21 cellular contexts compared by ENCODE assay signal in the genomic region with DNA sequence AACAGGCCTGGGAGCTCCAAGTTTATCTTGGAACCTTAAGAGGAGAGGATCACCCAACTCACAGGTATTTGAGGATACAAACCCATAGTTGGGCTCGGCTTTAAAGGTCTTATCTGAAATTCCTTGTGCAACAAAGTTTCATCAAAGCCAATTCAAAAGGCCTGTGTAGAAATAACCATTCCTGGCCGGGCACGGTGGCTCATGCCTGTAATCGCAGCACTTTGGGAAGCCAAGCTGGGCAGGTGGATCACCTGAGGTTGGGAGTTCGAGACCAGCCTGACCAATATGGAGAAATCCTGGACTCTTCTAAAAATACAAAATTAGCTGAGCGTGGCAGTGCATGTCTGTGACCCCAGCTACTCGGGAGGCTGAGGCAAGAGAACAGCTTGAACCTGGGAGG. TPM values are rescaled to one million over a fixed set of nuclear protein-coding genes. Genes with fewer than 3 reads are reported as not detected.
DNase-seq lines count a peak whose midpoint lies in the region; ATAC-seq, FAIRE-seq and TF ChIP-seq lines count a peak whose summit lies in the region.
"Had no signal": no experiment of that assay in that cellular context is flagged by ENCODE, and none has a peak within 500 bp of the region (broad histone marks: within the 10 kb centered on the region; RNA-seq: fewer than 3 reads in every experiment).

No MANE protein-coding gene starts in this region.

- H3K4me1 ChIP-seq in H1 (replicated peaks in 1 of 4; ENCODE audit: control insufficient read depth in 3 of 4, insufficient read depth in 4 of 4, low read length in 3 of 4) = peaks cover 2 to 14% (median 5%) of the 10 kb centered on the region in 4 experiments; a peak in 5 of 7 replicates
- H3K4me1 ChIP-seq in right lobe of liver = peaks cover 0 to 3% (median 0%) of the 10 kb centered on the region in 4 donors
- H3K4me1 ChIP-seq in aorta (ENCODE audit: control insufficient read depth in 1 of 2, insufficient read depth in 2 of 2, low read length in 2 of 2) = no peaks in the 10 kb centered on the region
- H3K4me1 ChIP-seq: Caco-2 had no signal

- peaks cover 3% of the 10 kb centered on the region for H3K79me1 ChIP-seq in H1 (ENCODE audit: low read depth, low read length)

- no peak overlapping the region for H4K8ac ChIP-seq in H1 (ENCODE audit: extremely low read depth, insufficient read depth, low read length)

- no peak overlapping the region for H2BK120ac ChIP-seq in H1 (replicated peaks; ENCODE audit: low read depth, low read length)

- H3K56ac ChIP-seq in H1 (replicated peaks; ENCODE audit: insufficient read length, low read depth, low read length) = no peak overlapping the region

- TF ChIP-seq CTCF in WTC11 (IDR thresholded peaks at IDR 0.05) (no peak), H1 (IDR thresholded peaks at IDR 0.05; ENCODE audit: control extremely low read depth in 1 of 3, insufficient read depth in 1 of 3, low read depth in 1 of 3, low read length in 3 of 3) (no peak), right lobe of liver (IDR thresholded peaks at IDR 0.05) (no peak)

- TF ChIP-seq EP300 in H1 (IDR thresholded peaks at IDR 0.05; ENCODE audit: borderline replicate concordance in 1 of 2, low read depth in 2 of 2, low read length in 2 of 2) = no peak

- no peak overlapping the region for H3K23ac ChIP-seq in H1 (ENCODE audit: insufficient read length)

- peak overlapping the region; percentile 71 for H3K27ac Mint-ChIP-seq in WTC11
- H3K27ac Mint-ChIP-seq: B cell; CD4-positive, CD25-positive, alpha-beta regulatory T cell; CD8-positive, alpha-beta T cell had no signal

- H3K9me3 ChIP-seq in H1 (ENCODE audit: insufficient read depth in 2 of 2, low read depth in 1 of 2, low read length in 1 of 2) (no peaks in the 10 kb centered on the region), right lobe of liver (no peaks in the 10 kb centered on the region), aorta (ENCODE audit: control insufficient read depth, low read length) (no peaks in the 10 kb centered on the region)
- H3K9me3 ChIP-seq: BLaER1, Caco-2 had no signal

- no peak overlapping the region for H2AK5ac ChIP-seq in H1 (ENCODE audit: low read depth, low read length)

- no peak overlapping the region for H2BK15ac ChIP-seq in H1 (ENCODE audit: low read length)

- H3K4me3 ChIP-seq in H1 (ENCODE audit: extremely low read depth in 1 of 4, insufficient read depth in 2 of 4, low read depth in 3 of 4, low read length in 4 of 4) = no peak overlapping the region
- no peak overlapping the region for H3K4me3 ChIP-seq in right lobe of liver
- no peak overlapping the region for H3K4me3 ChIP-seq in aorta (ENCODE audit: low read length in 2 of 2)
- H3K4me3 ChIP-seq: BLaER1 had no signal

- intact Hi-C loops in right lobe of liver (cut with DNase I) = no loop called here
- intact Hi-C loops in aorta (cut with DNase I) = no loop called here
- intact Hi-C loops in Right ventricle myocardium inferior (cut with DNase I) = no loop called here

- peaks cover 66% of the 10 kb centered on the region for H3K4me1 Mint-ChIP-seq in WTC11

- no peak for TF ChIP-seq RAD21 in H1 (IDR thresholded peaks at IDR 0.05 in 1 of 2, conservative IDR thresholded peaks at IDR 0.05 in 1 of 2; ENCODE audit: low read depth in 2 of 2, low read length in 2 of 2)

- H3K27ac ChIP-seq in H1 (ENCODE audit: low read depth, low read length) = no peak overlapping the region
- no peak overlapping the region for H3K27ac ChIP-seq in right lobe of liver
- no peak overlapping the region for H3K27ac ChIP-seq in aorta (ENCODE audit: low read depth in 1 of 2, low read length in 2 of 2)
- H3K27ac ChIP-seq: BLaER1, C4-2B had no signal

- no peak overlapping the region for H3K4me2 ChIP-seq in H1 (ENCODE audit: insufficient read depth in 1 of 2, low read depth in 2 of 2, low read length in 2 of 2)
- H3K4me2 ChIP-seq: BLaER1 had no signal

- peaks cover 3 to 5% of the 10 kb centered on the region in 2 experiments for H4K20me1 ChIP-seq in H1 (replicated peaks in 1 of 2; ENCODE audit: control insufficient read depth in 1 of 2, insufficient read depth in 2 of 2, low read length in 2 of 2)
- H4K20me1 ChIP-seq: BLaER1 had no signal

- no peak overlapping the region for H3K4me3 Mint-ChIP-seq in WTC11
- H3K4me3 Mint-ChIP-seq: B cell; CD4-positive, CD25-positive, alpha-beta regulatory T cell; CD8-positive, alpha-beta T cell had no signal

- 94% methylated on average over 7 of the region's 7 CpGs; no CpG with 5 or more reads in 1 of the 2 experiments for WGBS in H1 (ENCODE audit: extremely low coverage in 1 of 2, insufficient coverage in 1 of 2, insufficient read length in 1 of 2, insufficient replicate concordance in 2 of 2, low coverage in 1 of 2, low lambda C conversion rate in 2 of 2, missing lambda C conversion rate in 1 of 2), 2 experiments
- WGBS in right lobe of liver (ENCODE audit: insufficient coverage, low coverage, low lambda C conversion rate, missing lambda C conversion rate) = 48% methylated on average over 6 of the region's 7 CpGs
- 87% methylated on average over 7 of the region's 7 CpGs for WGBS in aorta, 2 donors

- H2AFZ ChIP-seq in H1 (ENCODE audit: low read length) = no peak overlapping the region

- H3K79me2 ChIP-seq in H1 (ENCODE audit: control insufficient read depth in 1 of 2, insufficient read depth in 2 of 2, low read length in 2 of 2) = peaks cover 5 to 81% of the 10 kb centered on the region in 2 experiments

- peaks cover 9% of the 10 kb centered on the region for H3K9me3 Mint-ChIP-seq in WTC11
- H3K9me3 Mint-ChIP-seq: CD4-positive, CD25-positive, alpha-beta regulatory T cell; CD8-positive, alpha-beta T cell had no signal

- H4K5ac ChIP-seq in H1 (ENCODE audit: insufficient read length, low read depth, low read length) = no peak overlapping the region

- no peak overlapping the region for H3K9ac ChIP-seq in H1 (replicated peaks in 1 of 4; ENCODE audit: extremely low read depth in 1 of 4, low read depth in 3 of 4, low read length in 3 of 4)
- H3K9ac ChIP-seq: BLaER1 had no signal

- FAIRE-seq in H1 (lab: Jason Lieb, UNC) = no peak
- FAIRE-seq: G401.6, GM12892 had no signal

- no peak overlapping the region for H3K14ac ChIP-seq in H1 (ENCODE audit: insufficient read length)

- H3K4ac ChIP-seq in H1 (replicated peaks; ENCODE audit: insufficient read length, low read depth, low read length) = no peak overlapping the region

- H3K27me3 ChIP-seq in H1 (replicated peaks in 1 of 4; ENCODE audit: control insufficient read depth in 3 of 4, extremely low read depth in 1 of 4, insufficient read depth in 3 of 4, low read length in 3 of 4) (no peaks in the 10 kb centered on the region), right lobe of liver (no peaks in the 10 kb centered on the region), aorta (ENCODE audit: control insufficient read depth in 1 of 2, insufficient read depth in 2 of 2, low read length in 1 of 2) (no peaks in the 10 kb centered on the region)
- H3K27me3 ChIP-seq: BLaER1 had no signal

- H3K36me3 Mint-ChIP-seq in WTC11 = peaks cover 55% of the 10 kb centered on the region
- H3K36me3 Mint-ChIP-seq: CD4-positive, CD25-positive, alpha-beta regulatory T cell; CD8-positive, alpha-beta T cell had no signal

- no peak overlapping the region for H4K91ac ChIP-seq in H1 (replicated peaks; ENCODE audit: insufficient read length, low read length)

- POLR2A ChIA-PET in WTC11 (lab: Charles Lee) (interaction anchor here (0.7 to 1.5 kb wide), 3 partner anchors 18 to 256 kb away, joined by 3 to 5 read pairs (median 3); a partner anchor contains a TSS), H1 (lab: Charles Lee; ENCODE audit: partially characterized antibody) (interaction anchor here (0.6 to 26.3 kb wide), 14 partner anchors 13 to 122 kb away, joined by 3 to 490 read pairs (median 4); a partner anchor contains a TSS)

- DNase-seq in WTC11 (ENCODE audit: low spot score) (no peak), H1 (ENCODE audit: low read depth in 1 of 2, low spot score in 2 of 2) (no peak), right lobe of liver (no peak), aorta (peak; percentile 6 to 27), Right ventricle myocardium inferior (ENCODE audit: missing footprints) (no peak), foreskin melanocyte (no peak)
- DNase-seq: Caco-2; CD4-positive, CD25-positive, alpha-beta regulatory T cell; CD8-positive, alpha-beta T cell; DMS153; DND-41; GOT3; H7; HCEC 1CT had no signal

- no peak overlapping the region for H2BK20ac ChIP-seq in H1 (ENCODE audit: low read length)

- H3K36me3 ChIP-seq in H1 (ENCODE audit: control insufficient read depth in 2 of 4, insufficient read depth in 4 of 4, low read length in 3 of 4) = peaks cover 5 to 52% (median 23%) of the 10 kb centered on the region in 4 experiments
- H3K36me3 ChIP-seq in right lobe of liver = no peaks in the 10 kb centered on the region
- no peaks in the 10 kb centered on the region for H3K36me3 ChIP-seq in aorta (ENCODE audit: control insufficient read depth in 1 of 2, insufficient read depth in 2 of 2, low read length in 1 of 2)
- H3K36me3 ChIP-seq: BLaER1 had no signal

- H2BK5ac ChIP-seq in H1 (ENCODE audit: low read depth, low read length) = no peak overlapping the region

- no peak overlapping the region for H3K18ac ChIP-seq in H1 (ENCODE audit: extremely low read depth, low read length)

- CTCF ChIA-PET in WTC11 (lab: Charles Lee) (interaction anchor here (0.8 to 4.1 kb wide), 5 partner anchors 12 to 315 kb away, joined by 3 to 17 read pairs (median 3); no protein-coding TSS in a partner anchor), H1 (lab: Charles Lee; ENCODE audit: partially characterized antibody) (interaction anchor here (0.6 to 12.2 kb wide), 7 partner anchors 10 to 72 kb away, joined by 3 to 138 read pairs (median 4); no protein-coding TSS in a partner anchor)

- H3K27me3 Mint-ChIP-seq in WTC11 (ENCODE audit: low read depth) = no peaks in the 10 kb centered on the region
- H3K27me3 Mint-ChIP-seq: B cell had no signal

- no peak overlapping the region for H2BK12ac ChIP-seq in H1 (ENCODE audit: low read depth, low read length)

- no peaks in the 10 kb centered on the region for H3K23me2 ChIP-seq in H1 (ENCODE audit: low read depth, low read length)

- ATAC-seq in WTC11 (no peak), right lobe of liver (peak in 3 of 4 donors; percentile 25 to 31 (median 28)), aorta (ENCODE audit: low FRiP score) (no peak), HG03432 (IDR thresholded peaks at IDR 0.05; ENCODE audit: unreplicated experiment) (no peak), Right ventricle myocardium inferior (no peak)
- ATAC-seq: CD8-positive, alpha-beta T cell had no signal

- TF ChIP-seq POLR2A in H1 (IDR thresholded peaks at IDR 0.05; ENCODE audit: control extremely low read depth in 1 of 2, low read depth in 2 of 2, low read length in 2 of 2) (peak in 1 of 2 experiments; percentile 60; a peak in 1 of 3 replicates), right lobe of liver (IDR thresholded peaks at IDR 0.05) (no peak)

RNA-seq across cellular contexts. Expression of a gene that starts 28.7 kb away (rescaled TPM):
- 0.09 to 0.14 TPM (median 0.11 TPM) in 3 replicates for total RNA-seq in WTC11 (2021)
- not detected in 2 replicates for total RNA-seq in H1 (2021; fragmentation: NEBNext Ultra II Directional; extraction: Animal tissue kit (Norgen Biotek cat#: 25700))
- not detected in 2 replicates for polyA plus RNA-seq in H1 (2011; rRNA removed)
- not detected for polyA plus RNA-seq in H1 (2011; cell fraction: cytosol; rRNA removed)
- not detected for polyA plus RNA-seq in H1 (2011; cell fraction: nucleus; rRNA removed)
- 4.4 to 8.4 TPM (median 5.1 TPM) in 4 replicates for polyA plus RNA-seq in H1 (2012, experiment 1 of 2)
- polyA plus RNA-seq in H1 (2012, experiment 2 of 2) = 2.9 TPM
- not detected for polyA plus RNA-seq in H1 (2013, experiment 1 of 2)
- polyA plus RNA-seq in H1 (2013, experiment 2 of 2) = not detected
- polyA minus RNA-seq in H1 (2011; rRNA and poly(A)+ RNA removed) = not detected in 2 replicates
- not detected for polyA minus RNA-seq in H1 (2011; cell fraction: cytosol; rRNA and poly(A)+ RNA removed)
- polyA minus RNA-seq in H1 (2011; cell fraction: nucleus; rRNA and poly(A)+ RNA removed) = not detected
- total RNA-seq in right lobe of liver = 1 to 10 TPM in 1 of 6 experiments, under 1 TPM in 5; 0.40 to 1.2 (median 0.66) TPM
- 1 to 10 TPM; 2.6 to 3.1 TPM for total RNA-seq in aorta
- polyA plus RNA-seq in aorta = 1 to 10 TPM in 1 of 2 donors, under 1 TPM in 1; 0.28 to 1.1 TPM
- total RNA-seq in Right ventricle myocardium inferior = 0.73 TPM
- total RNA-seq: A673, Caco-2, H7 had no signal

RNA-seq across cellular contexts. Expression of a gene that starts 38.1 kb away (rescaled TPM):
- 138 to 187 TPM (median 182 TPM) in 3 replicates for total RNA-seq in WTC11 (2021)
- 102 and 106 TPM in 2 replicates for total RNA-seq in H1 (2021; fragmentation: NEBNext Ultra II Directional; extraction: Animal tissue kit (Norgen Biotek cat#: 25700))
- polyA plus RNA-seq in H1 (2011; rRNA removed) = 89.0 and 119 TPM in 2 replicates
- polyA plus RNA-seq in H1 (2011; cell fraction: cytosol; rRNA removed) = 91.7 TPM
- polyA plus RNA-seq in H1 (2011; cell fraction: nucleus; rRNA removed) = 116 TPM
- 90.0 to 121 TPM (median 112 TPM) in 4 replicates for polyA plus RNA-seq in H1 (2012, experiment 1 of 2)
- polyA plus RNA-seq in H1 (2012, experiment 2 of 2) = 101 TPM
- 129 TPM for polyA plus RNA-seq in H1 (2013, experiment 1 of 2)
- polyA plus RNA-seq in H1 (2013, experiment 2 of 2) = 122 TPM
- polyA minus RNA-seq in H1 (2011; rRNA and poly(A)+ RNA removed) = 70.3 and 84.6 TPM in 2 replicates
- polyA minus RNA-seq in H1 (2011; cell fraction: cytosol; rRNA and poly(A)+ RNA removed) = 86.7 TPM
- polyA minus RNA-seq in H1 (2011; cell fraction: nucleus; rRNA and poly(A)+ RNA removed) = 53.3 TPM
- 100 to 1,000 TPM in 5 of 6 experiments, 10 to 100 TPM in 1; 95.2 to 154 (median 128) TPM for total RNA-seq in right lobe of liver
- 1 to 10 TPM; 1.6 to 4.4 TPM for total RNA-seq in aorta
- polyA plus RNA-seq in aorta = 1 to 10 TPM in 1 of 2 donors, under 1 TPM in 1; 0.61 to 6.1 TPM
- 29.2 TPM for total RNA-seq in Right ventricle myocardium inferior

RNA-seq across cellular contexts. Expression of a gene that starts 54.1 kb away (rescaled TPM):
- total RNA-seq in WTC11 (2021) = 2.3 to 2.4 TPM (median 2.3 TPM) in 3 replicates
- total RNA-seq in H1 (2021; fragmentation: NEBNext Ultra II Directional; extraction: Animal tissue kit (Norgen Biotek cat#: 25700)) = 1.6 and 1.8 TPM in 2 replicates
- polyA plus RNA-seq in H1 (2011; rRNA removed) = 1.3 and 1.5 TPM in 2 replicates
- polyA plus RNA-seq in H1 (2011; cell fraction: cytosol; rRNA removed) = 0.76 TPM
- 2.7 TPM for polyA plus RNA-seq in H1 (2011; cell fraction: nucleus; rRNA removed)
- polyA plus RNA-seq in H1 (2012, experiment 1 of 2) = 0.46 to 1.7 TPM (median 0.89 TPM) in 4 replicates
- 0.92 TPM for polyA plus RNA-seq in H1 (2012, experiment 2 of 2)
- 4.0 TPM for polyA plus RNA-seq in H1 (2013, experiment 1 of 2)
- polyA plus RNA-seq in H1 (2013, experiment 2 of 2) = 3.8 TPM
- 2.1 and 3.2 TPM in 2 replicates for polyA minus RNA-seq in H1 (2011; rRNA and poly(A)+ RNA removed)
- polyA minus RNA-seq in H1 (2011; cell fraction: cytosol; rRNA and poly(A)+ RNA removed) = 0.44 TPM
- polyA minus RNA-seq in H1 (2011; cell fraction: nucleus; rRNA and poly(A)+ RNA removed) = 2.6 TPM
- total RNA-seq in right lobe of liver = 1 to 10 TPM in 4 of 6 experiments, under 1 TPM in 2; 0.60 to 3.3 (median 1.4) TPM
- 1 to 10 TPM; 2.5 to 5.2 TPM for total RNA-seq in aorta
- polyA plus RNA-seq in aorta = under 1 TPM in 1 of 2 donors, not detected in 1; 0.88 TPM
- 1.3 TPM for total RNA-seq in Right ventricle myocardium inferior
- total RNA-seq: A673, Caco-2 had no signal

Comparison
In these comparisons a context has a peak if more than half of its experiments do, and no peak if none do; other contexts are left out.
1. ATAC-seq: peak in right lobe of liver (3 of 4); none in WTC11 (single experiment), aorta (single experiment), HG03432 (single experiment) and Right ventricle myocardium inferior (single experiment).
2. DNase-seq: peak in aorta (2 of 2); none in WTC11 (single experiment), H1 (0 of 2), right lobe of liver (0 of 3), Right ventricle myocardium inferior (single experiment) and foreskin melanocyte (single experiment).